In genomic region chr10:79417266-79417665, GRCh38 we compare ENCODE assay signal across 19 cellular contexts. TPM values are rescaled to one million over a fixed set of nuclear protein-coding genes. Genes with fewer than 3 reads are reported as not detected.
DNase-seq lines count a peak whose midpoint lies in the region; FAIRE-seq and TF ChIP-seq lines count a peak whose summit lies in the region.
"Had no signal": no experiment of that assay in that cellular context is flagged by ENCODE, and none has a peak within 500 bp of the region (broad histone marks: within the 10 kb centered on the region; RNA-seq: fewer than 3 reads in every experiment).

No MANE protein-coding gene starts in this region.

- peak; percentile 59 for DNase-seq in MV-4-11 (lab: John Stamatoyannopoulos, UW)
- no peak for DNase-seq in H1 (ENCODE audit: low read depth in 1 of 2, low spot score in 2 of 2)
- peak; percentile 18 for DNase-seq in osteoblast (ENCODE audit: insufficient read length, low spot score, missing footprints)
- DNase-seq in tibial nerve (ENCODE audit: low spot score in 2 of 2) = no peak
- DNase-seq in anterior cingulate cortex (lab: John Stamatoyannopoulos, UW) = no peak
- DNase-seq in MM.1S = no peak
- no peak for DNase-seq in activated CD4-positive, alpha-beta T cell treated with anti-CD3 and anti-CD28 coated beads, Interleukin-2, amount 10 ng/mL, durations not matched to agents 24 days and 14 days
- DNase-seq: activated CD4-positive, CD25-positive, alpha-beta regulatory T cell; activated CD8-positive, alpha-beta T cell treated with anti-CD3 and anti-CD28 coated beads for 36 hours; activated naive CD4-positive, alpha-beta T cell treated with Interleukin-2 at 50 U/mL for 16 hours; CD4-positive, alpha-beta T cell; effector CD4-positive, alpha-beta T cell; GOT3; NCI-H2029 treated with DMSO at 0.1 percent for 48 hours; T-helper 9 cell had no signal

- 92% methylated on average over 2 of the region's 2 CpGs; no CpG with 5 or more reads in 1 of the 2 experiments for WGBS in H1 (ENCODE audit: extremely low coverage in 1 of 2, insufficient coverage in 1 of 2, insufficient read length in 1 of 2, insufficient replicate concordance in 2 of 2, low coverage in 1 of 2, low lambda C conversion rate in 2 of 2, missing lambda C conversion rate in 1 of 2), 2 experiments
- WGBS in tibial nerve, 2 donors = 11% methylated on average over 2 of the region's 2 CpGs

- TF ChIP-seq POLR2A in H1 (IDR thresholded peaks at IDR 0.05; ENCODE audit: control extremely low read depth in 1 of 2, low read depth in 2 of 2, low read length in 2 of 2) (no peak), tibial nerve (IDR thresholded peaks at IDR 0.05) (no peak)

- H3K4me2 ChIP-seq in BLaER1 (no peak overlapping the region; the same call in 1 of the 2 replicates), H1 (ENCODE audit: insufficient read depth in 1 of 2, low read depth in 2 of 2, low read length in 2 of 2) (no peak overlapping the region), osteoblast (ENCODE audit: insufficient read depth, low read length) (no peak overlapping the region), MM.1S (ENCODE audit: low read depth, low read length) (no peak overlapping the region)
- H3K4me2 ChIP-seq: neural progenitor cell had no signal

- H3K4me1 Mint-ChIP-seq in activated CD4-positive, alpha-beta T cell treated with anti-CD3 and anti-CD28 coated beads, Interleukin-2, amount 10 ng/mL, durations not matched to agents 24 days and 14 days = peaks cover 6% of the 10 kb centered on the region

- H2AFZ ChIP-seq in H1 (ENCODE audit: low read length) (no peak overlapping the region), osteoblast (ENCODE audit: low read length) (no peak overlapping the region), MM.1S (ENCODE audit: low read length) (no peak overlapping the region)
- H2AFZ ChIP-seq: neural progenitor cell had no signal

- H2BK12ac ChIP-seq in H1 (ENCODE audit: low read depth, low read length) = no peak overlapping the region

- H3K79me1 ChIP-seq in H1 (ENCODE audit: low read depth, low read length) = no peaks in the 10 kb centered on the region

- no peak overlapping the region for H3K9ac ChIP-seq in BLaER1
- no peak overlapping the region for H3K9ac ChIP-seq in H1 (replicated peaks in 1 of 4; ENCODE audit: extremely low read depth in 1 of 4, low read depth in 3 of 4, low read length in 3 of 4)
- H3K9ac ChIP-seq in MM.1S (ENCODE audit: low read length) = no peak overlapping the region
- H3K9ac ChIP-seq: neural progenitor cell had no signal

- no peak overlapping the region for H3K4me3 ChIP-seq in BLaER1
- no peak overlapping the region for H3K4me3 ChIP-seq in H1 (ENCODE audit: extremely low read depth in 1 of 4, insufficient read depth in 2 of 4, low read depth in 3 of 4, low read length in 4 of 4)
- no peak overlapping the region for H3K4me3 ChIP-seq in osteoblast (ENCODE audit: insufficient read depth, low read length)
- no peak overlapping the region for H3K4me3 ChIP-seq in tibial nerve
- no peak overlapping the region for H3K4me3 ChIP-seq in MM.1S (ENCODE audit: low read length)
- H3K4me3 ChIP-seq: neural progenitor cell, SK-N-MC, uterus had no signal

- H3K79me2 ChIP-seq in H1 (ENCODE audit: control insufficient read depth in 1 of 2, insufficient read depth in 2 of 2, low read length in 2 of 2) (no peaks in the 10 kb centered on the region), osteoblast (ENCODE audit: insufficient read depth, low read length) (peaks cover 48% of the 10 kb centered on the region), MM.1S (ENCODE audit: low read length) (no peaks in the 10 kb centered on the region)

- no peaks in the 10 kb centered on the region for H3F3A ChIP-seq in MM.1S (ENCODE audit: insufficient read depth, low read length)

- peak in 1 of 2 experiments; percentile 13; a peak in 1 of 4 replicates for TF ChIP-seq RAD21 in H1 (IDR thresholded peaks at IDR 0.05 in 1 of 2, conservative IDR thresholded peaks at IDR 0.05 in 1 of 2; ENCODE audit: low read depth in 2 of 2, low read length in 2 of 2)

- H3K9me3 ChIP-seq in BLaER1 (no peaks in the 10 kb centered on the region), H1 (ENCODE audit: insufficient read depth in 2 of 2, low read depth in 1 of 2, low read length in 1 of 2) (no peaks in the 10 kb centered on the region), osteoblast (ENCODE audit: low read depth, low read length) (no peaks in the 10 kb centered on the region), tibial nerve (no peaks in the 10 kb centered on the region), MM.1S (replicated peaks; ENCODE audit: insufficient read depth, low read length) (no peaks in the 10 kb centered on the region)
- H3K9me3 ChIP-seq: uterus had no signal

- no peak overlapping the region for H2BK15ac ChIP-seq in H1 (ENCODE audit: low read length)

- POLR2A ChIA-PET in H1 (lab: Charles Lee; ENCODE audit: partially characterized antibody) = no interaction called here

- no peak overlapping the region for H3K23ac ChIP-seq in H1 (ENCODE audit: insufficient read length)

- H3K9me2 ChIP-seq in MM.1S (replicated peaks; ENCODE audit: insufficient read depth, low read length) = no peaks in the 10 kb centered on the region

- no peak for FAIRE-seq in H1 (lab: Jason Lieb, UNC)

- H2BK5ac ChIP-seq in H1 (ENCODE audit: low read depth, low read length) = no peak overlapping the region

- no peaks in the 10 kb centered on the region; the same call in 1 of the 2 replicates for H3K23me2 ChIP-seq in H1 (ENCODE audit: low read depth, low read length)

- no peak overlapping the region for H2BK20ac ChIP-seq in H1 (ENCODE audit: low read length)

- H3K27me3 ChIP-seq in BLaER1 (no peaks in the 10 kb centered on the region), H1 (replicated peaks in 1 of 4; ENCODE audit: control insufficient read depth in 3 of 4, extremely low read depth in 1 of 4, insufficient read depth in 3 of 4, low read length in 3 of 4) (no peaks in the 10 kb centered on the region), osteoblast (ENCODE audit: insufficient read depth, low read length) (no peaks in the 10 kb centered on the region), tibial nerve (no peaks in the 10 kb centered on the region), MM.1S (replicated peaks; ENCODE audit: insufficient read depth, low read length) (no peaks in the 10 kb centered on the region)
- H3K27me3 ChIP-seq: neural progenitor cell, uterus had no signal

- TF ChIP-seq EP300 in H1 (IDR thresholded peaks at IDR 0.05; ENCODE audit: borderline replicate concordance in 1 of 2, low read depth in 2 of 2, low read length in 2 of 2) (no peak), tibial nerve (IDR thresholded peaks at IDR 0.05) (no peak)

- H3K18ac ChIP-seq in H1 (ENCODE audit: extremely low read depth, low read length) = no peak overlapping the region

- H4K5ac ChIP-seq in H1 (ENCODE audit: insufficient read length, low read depth, low read length) = no peak overlapping the region

- no peak overlapping the region for H4K91ac ChIP-seq in H1 (replicated peaks; ENCODE audit: insufficient read length, low read length)

- H3K56ac ChIP-seq in H1 (replicated peaks; ENCODE audit: insufficient read length, low read depth, low read length) = no peak overlapping the region

- H3K4me3 Mint-ChIP-seq in activated CD4-positive, alpha-beta T cell treated with anti-CD3 and anti-CD28 coated beads, Interleukin-2, amount 10 ng/mL, durations not matched to agents 24 days and 14 days = no peak overlapping the region
- H3K4me3 Mint-ChIP-seq: activated CD8-positive, alpha-beta T cell treated with anti-CD3 and anti-CD28 coated beads for 36 hours; CD4-positive, alpha-beta T cell; neural progenitor cell had no signal

- no peak overlapping the region for H3K27ac Mint-ChIP-seq in activated CD4-positive, alpha-beta T cell treated with anti-CD3 and anti-CD28 coated beads, Interleukin-2, amount 10 ng/mL, durations not matched to agents 24 days and 14 days
- H3K27ac Mint-ChIP-seq: activated CD8-positive, alpha-beta T cell treated with anti-CD3 and anti-CD28 coated beads for 36 hours; CD4-positive, alpha-beta T cell; neural progenitor cell had no signal

- H3K36me3 ChIP-seq in BLaER1 (0 out of 2 replicates have a peak, but pooled peaks cover 5% of the 10 kb centered on the region), H1 (ENCODE audit: control insufficient read depth in 2 of 4, insufficient read depth in 4 of 4, low read length in 3 of 4) (no peaks in the 10 kb centered on the region), osteoblast (ENCODE audit: insufficient read depth, low read length) (peaks cover 47% of the 10 kb centered on the region), tibial nerve (peaks cover 0 to 32% (median 2%) of the 10 kb centered on the region in 3 donors), MM.1S (replicated peaks; ENCODE audit: insufficient read depth, low read length) (no peaks in the 10 kb centered on the region)
- H3K36me3 ChIP-seq: neural progenitor cell, uterus had no signal

- no peak overlapping the region for H2AK5ac ChIP-seq in H1 (ENCODE audit: low read depth, low read length)

- H3K36me3 Mint-ChIP-seq in activated CD4-positive, alpha-beta T cell treated with anti-CD3 and anti-CD28 coated beads, Interleukin-2, amount 10 ng/mL, durations not matched to agents 24 days and 14 days (ENCODE audit: low read depth) = no peaks in the 10 kb centered on the region
- H3K36me3 Mint-ChIP-seq: neural progenitor cell had no signal

- no peak overlapping the region for H3K14ac ChIP-seq in H1 (ENCODE audit: insufficient read length)

- H3K27ac ChIP-seq in BLaER1 (peak overlapping the region; percentile 67), H1 (ENCODE audit: low read depth, low read length) (no peak overlapping the region), osteoblast (ENCODE audit: low read depth, low read length) (no peak overlapping the region), tibial nerve (peak overlapping the region in 2 of 4 donors; percentile 38 to 42), MM.1S (ENCODE audit: low read length) (no peak overlapping the region)
- H3K27ac ChIP-seq: neural progenitor cell, SK-N-MC had no signal

- no peak overlapping the region for H4K8ac ChIP-seq in H1 (ENCODE audit: extremely low read depth, insufficient read depth, low read length)

- CTCF ChIA-PET in H1 (lab: Charles Lee; ENCODE audit: partially characterized antibody) = interaction anchor here (0.5 to 2.5 kb wide), 6 partner anchors 11 to 729 kb away, joined by 3 to 12 read pairs (median 3); no protein-coding TSS in a partner anchor

- no peak overlapping the region for H3K4ac ChIP-seq in H1 (replicated peaks; ENCODE audit: insufficient read length, low read depth, low read length)

- no peak overlapping the region for H2BK120ac ChIP-seq in H1 (replicated peaks; ENCODE audit: low read depth, low read length)

- H4K20me1 ChIP-seq in BLaER1 = no peaks in the 10 kb centered on the region
- peaks cover 2 to 3% of the 10 kb centered on the region in 2 experiments for H4K20me1 ChIP-seq in H1 (replicated peaks in 1 of 2; ENCODE audit: control insufficient read depth in 1 of 2, insufficient read depth in 2 of 2, low read length in 2 of 2)
- H4K20me1 ChIP-seq in osteoblast (ENCODE audit: insufficient read depth, low read length) = peaks cover 50% of the 10 kb centered on the region
- H4K20me1 ChIP-seq in MM.1S (ENCODE audit: insufficient read depth, low read length) = no peaks in the 10 kb centered on the region

- no peaks in the 10 kb centered on the region for H3K9me3 Mint-ChIP-seq in activated CD4-positive, alpha-beta T cell treated with anti-CD3 and anti-CD28 coated beads, Interleukin-2, amount 10 ng/mL, durations not matched to agents 24 days and 14 days
- H3K9me3 Mint-ChIP-seq: activated CD8-positive, alpha-beta T cell treated with anti-CD3 and anti-CD28 coated beads for 36 hours; CD4-positive, alpha-beta T cell; neural progenitor cell had no signal

- no peaks in the 10 kb centered on the region for H3K27me3 Mint-ChIP-seq in activated CD4-positive, alpha-beta T cell treated with anti-CD3 and anti-CD28 coated beads, Interleukin-2, amount 10 ng/mL, durations not matched to agents 24 days and 14 days
- H3K27me3 Mint-ChIP-seq: activated CD8-positive, alpha-beta T cell treated with anti-CD3 and anti-CD28 coated beads for 36 hours; CD4-positive, alpha-beta T cell had no signal

- TF ChIP-seq CTCF in H1 (IDR thresholded peaks at IDR 0.05; ENCODE audit: control extremely low read depth in 1 of 3, insufficient read depth in 1 of 3, low read depth in 1 of 3, low read length in 3 of 3) (peak in 2 of 3 experiments; percentile 4 to 9; a peak in 2 of 4 replicates), osteoblast (IDR thresholded peaks at IDR 0.05; ENCODE audit: extremely low read depth, low read depth, low read length) (no peak), tibial nerve (IDR thresholded peaks at IDR 0.05) (no peak), MM.1S (IDR thresholded peaks at IDR 0.05; ENCODE audit: low read length) (no peak)

- intact Hi-C loops in activated CD4-positive, alpha-beta T cell treated with anti-CD3 and anti-CD28 coated beads, Interleukin-2, amount 10 ng/mL, durations not matched to agents 24 days and 14 days (cut with micrococcal nuclease) = no loop called here

- no peaks in the 10 kb centered on the region; the same call in 1 of the 2 replicates for H3K4me1 ChIP-seq in BLaER1
- H3K4me1 ChIP-seq in H1 (replicated peaks in 1 of 4; ENCODE audit: control insufficient read depth in 3 of 4, insufficient read depth in 4 of 4, low read length in 3 of 4) = peaks cover 0 to 8% (median 3%) of the 10 kb centered on the region in 4 experiments; a peak in 6 of 7 replicates
- H3K4me1 ChIP-seq in osteoblast (ENCODE audit: insufficient read depth, low read length) = peaks cover 15% of the 10 kb centered on the region
- peaks cover 0 to 68% (median 28%) of the 10 kb centered on the region in 4 donors for H3K4me1 ChIP-seq in tibial nerve
- peaks cover 16% of the 10 kb centered on the region for H3K4me1 ChIP-seq in MM.1S (ENCODE audit: low read length)

RNA-seq across cellular contexts. Expression of gene ZCCHC24, which starts 28.2 kb away (rescaled TPM):
- total RNA-seq in H1 (2021; fragmentation: NEBNext Ultra II Directional; extraction: Animal tissue kit (Norgen Biotek cat#: 25700)) = 6.2 and 6.9 TPM in 2 replicates
- polyA plus RNA-seq in H1 (2011; rRNA removed) = 3.9 and 5.8 TPM in 2 replicates
- polyA plus RNA-seq in H1 (2011; cell fraction: cytosol; rRNA removed) = 4.1 TPM
- 4.5 TPM for polyA plus RNA-seq in H1 (2011; cell fraction: nucleus; rRNA removed)
- 3.1 to 4.4 TPM (median 4.3 TPM) in 4 replicates for polyA plus RNA-seq in H1 (2012, experiment 1 of 2)
- 3.8 TPM for polyA plus RNA-seq in H1 (2012, experiment 2 of 2)
- 3.6 TPM for polyA plus RNA-seq in H1 (2013, experiment 1 of 2)
- 3.8 TPM for polyA plus RNA-seq in H1 (2013, experiment 2 of 2)
- polyA minus RNA-seq in H1 (2011; rRNA and poly(A)+ RNA removed) = 3.4 and 3.7 TPM in 2 replicates
- 4.0 TPM for polyA minus RNA-seq in H1 (2011; cell fraction: cytosol; rRNA and poly(A)+ RNA removed)
- 3.2 TPM for polyA minus RNA-seq in H1 (2011; cell fraction: nucleus; rRNA and poly(A)+ RNA removed)
- total RNA-seq in osteoblast (48.5 and 69.5 TPM in 2 replicates), tibial nerve (100 to 1,000 TPM; 122 to 165 (median 138) TPM)
- total RNA-seq in activated CD4-positive, alpha-beta T cell treated with anti-CD3 and anti-CD28 coated beads, Interleukin-2, amount 10 ng/mL, durations not matched to agents 24 days and 14 days = 0.66 and 1.4 TPM in 2 replicates

Comparison
In these comparisons a context has a peak if more than half of its experiments do, and no peak if none do; other contexts are left out.
1. DNase-seq: peak in MV-4-11 (single experiment) and osteoblast (single experiment); none in H1 (0 of 2), tibial nerve (0 of 2), anterior cingulate cortex (0 of 58), MM.1S (single experiment) and activated CD4-positive, alpha-beta T cell treated with anti-CD3 and anti-CD28 coated beads, Interleukin-2, amount 10 ng/mL, durations not matched to agents 24 days and 14 days (single experiment).
2. CTCF ChIP-seq: peak in H1 (2 of 3); none in osteoblast (single experiment), tibial nerve (0 of 5) and MM.1S (single experiment).